19 cellular contexts compared by ENCODE assay signal in genomic region chr9:90478821-90479220, GRCh38.
A peak's percentile ranks its signal among the peaks of the same experiment; 100 is the strongest.
DNase-seq lines count a peak whose midpoint lies in the region; ATAC-seq and TF ChIP-seq lines count a peak whose summit lies in the region.
"Had no signal": no experiment of that assay in that cellular context is flagged by ENCODE, and none has a peak within 500 bp of the region (broad histone marks: within the 10 kb centered on the region; RNA-seq: fewer than 3 reads in every experiment).

No MANE protein-coding gene starts in this region.

- H3K9ac ChIP-seq in mesendoderm (ENCODE audit: low read length) (no peak overlapping the region), SK-N-SH (no peak overlapping the region)
- H3K9ac ChIP-seq: BLaER1 treated with 17β-estradiol and CSF1 and Interleukin-3, amounts not matched to agents 10 nM and 100 nM had no signal

- no peak overlapping the region for H3K4me3 ChIP-seq in GM23338
- no peak overlapping the region for H3K4me3 ChIP-seq in mesendoderm (ENCODE audit: low read length)
- no peak overlapping the region for H3K4me3 ChIP-seq in SK-N-SH (ENCODE audit: low read depth in 2 of 2, low read length in 1 of 2)
- H3K4me3 ChIP-seq: BLaER1 treated with 17β-estradiol and CSF1 and Interleukin-3, amounts not matched to agents 10 nM and 100 nM; GM12878 had no signal

- no CpG with 5 or more reads among the region's 6 CpGs for WGBS in mesendoderm (ENCODE audit: extremely low coverage, insufficient coverage, low lambda C conversion rate)
- WGBS in SK-N-SH (ENCODE audit: low lambda C conversion rate), result 30% methylated on average over 6 of the region's 6 CpGs

- H2BK15ac ChIP-seq in mesendoderm (replicated peaks; ENCODE audit: low read depth), result no peak overlapping the region

- H3K56ac ChIP-seq in mesendoderm (ENCODE audit: low read length), result no peak overlapping the region

- H2BK5ac ChIP-seq in mesendoderm (ENCODE audit: low read length), result no peak overlapping the region

- TF ChIP-seq EP300 in SK-N-SH (IDR thresholded peaks at IDR 0.05; ENCODE audit: borderline replicate concordance in 1 of 2, low read depth in 1 of 2, low read length in 1 of 2), result no peak

- H3K27ac ChIP-seq in GM23338 (ENCODE audit: low read depth) (no peak overlapping the region), mesendoderm (ENCODE audit: low read depth, low read length) (peak overlapping the region; percentile 76), SK-N-SH (ENCODE audit: low read depth in 2 of 2, low read length in 1 of 2) (no peak overlapping the region)
- H3K27ac ChIP-seq: BLaER1 treated with 17β-estradiol and CSF1 and Interleukin-3, amounts not matched to agents 10 nM and 100 nM; C4-2B had no signal

- H3K79me1 ChIP-seq in mesendoderm (ENCODE audit: low read length), result no peaks in the 10 kb centered on the region

- no peak overlapping the region for H4K8ac ChIP-seq in mesendoderm (ENCODE audit: low read depth, low read length)

- H3K9me2 ChIP-seq in GM23338 (ENCODE audit: insufficient read depth) (no peaks in the 10 kb centered on the region; the same call in 1 of the 2 replicates), SK-N-SH (no peaks in the 10 kb centered on the region)

- peaks cover 6% of the 10 kb centered on the region for H3K4me1 Mint-ChIP-seq in GM23338
- peaks cover 24% of the 10 kb centered on the region for H3K4me1 Mint-ChIP-seq in WTC11
- H3K4me1 Mint-ChIP-seq: B cell had no signal

- H3K36me3 Mint-ChIP-seq in GM23338 (ENCODE audit: low read depth) (no peaks in the 10 kb centered on the region), WTC11 (no peaks in the 10 kb centered on the region)
- H3K36me3 Mint-ChIP-seq: CD8-positive, alpha-beta T cell had no signal

- DNase-seq in GM23338 (ENCODE audit: low spot score) (peak; percentile 10), WTC11 (ENCODE audit: low spot score) (no peak), mesendoderm (peak; percentile 92), mucosa of gallbladder (ENCODE audit: low spot score) (no peak), SK-N-SH (no peak)
- DNase-seq: 8988T; ACHN; AML-193; Caco-2; Calu3; CD4-positive, alpha-beta T cell; CD8-positive, alpha-beta T cell; DMS79 treated with DMSO at 0.1 percent for 48 hours; GDM1 had no signal

- ATAC-seq in GM23338, result no peak
- ATAC-seq in WTC11, result peak; percentile 55
- no peak for ATAC-seq in HG03097 (IDR thresholded peaks at IDR 0.05; ENCODE audit: low FRiP score, unreplicated experiment)
- ATAC-seq: CD8-positive, alpha-beta T cell; GM12878 had no signal

- no peaks in the 10 kb centered on the region for H3K9me3 ChIP-seq in SK-N-SH
- H3K9me3 ChIP-seq: BLaER1 treated with 17β-estradiol and CSF1 and Interleukin-3, amounts not matched to agents 10 nM and 100 nM; Caco-2 had no signal

- H3K23ac ChIP-seq in mesendoderm (ENCODE audit: low read length), result no peak overlapping the region

- no peak for TF ChIP-seq CTCF in GM23338 (conservative IDR thresholded peaks at IDR 0.05; ENCODE audit: low read depth in 2 of 2)
- no peak for TF ChIP-seq CTCF in WTC11 (IDR thresholded peaks at IDR 0.05)
- TF ChIP-seq CTCF in SK-N-SH (IDR thresholded peaks at IDR 0.05), result no peak

- H2AFZ ChIP-seq in GM23338 (peak overlapping the region; percentile 74; the same call in 1 of the 2 replicates), SK-N-SH (ENCODE audit: low read depth) (no peak overlapping the region)

- H3K18ac ChIP-seq in mesendoderm (ENCODE audit: low read length), result peak overlapping the region; percentile 65

- H3F3A ChIP-seq in GM23338 (replicated peaks; ENCODE audit: low read depth), result no peaks in the 10 kb centered on the region
- no peaks in the 10 kb centered on the region for H3F3A ChIP-seq in SK-N-SH (replicated peaks; ENCODE audit: insufficient read depth)

- H3K9me3 Mint-ChIP-seq in GM23338, result no peaks in the 10 kb centered on the region
- no peaks in the 10 kb centered on the region for H3K9me3 Mint-ChIP-seq in WTC11
- H3K9me3 Mint-ChIP-seq: CD4-positive, alpha-beta T cell; CD8-positive, alpha-beta T cell had no signal

- H4K5ac ChIP-seq in mesendoderm (ENCODE audit: low read length), result no peak overlapping the region

- H3K79me2 ChIP-seq in GM23338 (replicated peaks; ENCODE audit: insufficient read depth), result no peaks in the 10 kb centered on the region
- no peaks in the 10 kb centered on the region for H3K79me2 ChIP-seq in mesendoderm (ENCODE audit: control insufficient read depth, insufficient read depth, low read length)
- no peaks in the 10 kb centered on the region for H3K79me2 ChIP-seq in SK-N-SH (ENCODE audit: insufficient read depth)

- H3K27me3 ChIP-seq in GM23338 (ENCODE audit: insufficient read depth) (no peaks in the 10 kb centered on the region), mesendoderm (ENCODE audit: insufficient read depth, low read length, poor library complexity) (no peaks in the 10 kb centered on the region), SK-N-SH (ENCODE audit: insufficient read depth) (no peaks in the 10 kb centered on the region)
- H3K27me3 ChIP-seq: BLaER1 treated with 17β-estradiol and CSF1 and Interleukin-3, amounts not matched to agents 10 nM and 100 nM had no signal

- CTCF ChIA-PET in WTC11 (lab: Charles Lee) (no interaction called here), SK-N-SH (lab: Yijun Ruan, JAX) (no interaction called here)

- POLR2A ChIA-PET in WTC11 (lab: Charles Lee) (interaction anchor here (0.5 to 0.6 kb wide), 2 partner anchors 78 to 109 kb away, joined by 3 read pairs; no protein-coding TSS in a partner anchor), SK-N-SH (lab: Yijun Ruan, JAX) (no interaction called here)

- H3K36me3 ChIP-seq in GM23338 (ENCODE audit: insufficient read depth), result no peaks in the 10 kb centered on the region
- no peaks in the 10 kb centered on the region for H3K36me3 ChIP-seq in mesendoderm (ENCODE audit: control insufficient read depth, insufficient read depth, low read length)
- H3K36me3 ChIP-seq in SK-N-SH (replicated peaks in 1 of 2; ENCODE audit: control insufficient read depth in 1 of 2, insufficient read depth in 2 of 2, low read length in 1 of 2), result no peaks in the 10 kb centered on the region
- H3K36me3 ChIP-seq: BLaER1 treated with 17β-estradiol and CSF1 and Interleukin-3, amounts not matched to agents 10 nM and 100 nM had no signal

- no peak overlapping the region for H3K4ac ChIP-seq in mesendoderm (ENCODE audit: low read depth, low read length)

- no peak overlapping the region for H3K4me3 Mint-ChIP-seq in GM23338
- no peak overlapping the region for H3K4me3 Mint-ChIP-seq in WTC11
- H3K4me3 Mint-ChIP-seq: B cell; CD4-positive, alpha-beta T cell; CD8-positive, alpha-beta T cell had no signal

- TF ChIP-seq RAD21 in SK-N-SH (IDR thresholded peaks at IDR 0.05; ENCODE audit: low read length), result no peak

- H4K20me1 ChIP-seq in GM23338 (replicated peaks; ENCODE audit: insufficient read depth), result no peaks in the 10 kb centered on the region
- H4K20me1 ChIP-seq in SK-N-SH (ENCODE audit: insufficient read depth), result no peaks in the 10 kb centered on the region
- H4K20me1 ChIP-seq: BLaER1 treated with 17β-estradiol and CSF1 and Interleukin-3, amounts not matched to agents 10 nM and 100 nM had no signal

- H3K27ac Mint-ChIP-seq in GM23338 (0 out of 2 replicates have a peak overlapping the region, but pooled peaks have one; percentile 27), WTC11 (no peak overlapping the region)
- H3K27ac Mint-ChIP-seq: B cell; CD4-positive, alpha-beta T cell; CD8-positive, alpha-beta T cell had no signal

- H2BK120ac ChIP-seq in mesendoderm (ENCODE audit: low read depth, low read length), result peak overlapping the region; percentile 48

- H3K4me1 ChIP-seq in GM23338 (ENCODE audit: insufficient read depth), result 0 out of 2 replicates have a peak, but pooled peaks cover 6% of the 10 kb centered on the region
- peaks cover 14% of the 10 kb centered on the region for H3K4me1 ChIP-seq in mesendoderm (ENCODE audit: control insufficient read depth, low read depth, low read length)
- no peaks in the 10 kb centered on the region; a peak in 1 of 4 replicates for H3K4me1 ChIP-seq in SK-N-SH (ENCODE audit: control insufficient read depth in 1 of 2, insufficient read depth in 2 of 2, low read depth in 1 of 2, low read length in 1 of 2)
- H3K4me1 ChIP-seq: BLaER1 treated with 17β-estradiol and CSF1 and Interleukin-3, amounts not matched to agents 10 nM and 100 nM; Caco-2 had no signal

- H2AK5ac ChIP-seq in mesendoderm (ENCODE audit: low read length), result no peak overlapping the region

- peaks cover 1% of the 10 kb centered on the region for H3K27me3 Mint-ChIP-seq in GM23338 (ENCODE audit: insufficient read depth, low read depth, poor library complexity)
- no peaks in the 10 kb centered on the region; the same call in 1 of the 2 replicates for H3K27me3 Mint-ChIP-seq in WTC11 (ENCODE audit: low read depth)

- H3K4me2 ChIP-seq in GM23338, result no peak overlapping the region
- H3K4me2 ChIP-seq in mesendoderm (ENCODE audit: low read length), result no peak overlapping the region
- H3K4me2 ChIP-seq in SK-N-SH, result no peak overlapping the region
- H3K4me2 ChIP-seq: BLaER1 treated with 17β-estradiol and CSF1 and Interleukin-3, amounts not matched to agents 10 nM and 100 nM had no signal

TF ChIP-seq in GM23338, 12 proteins besides CTCF, POLR2A, EP300 and RAD21 (continues in another document):
- TF ChIP-seq ZNF331 (CRISPR knock-in tag; IDR thresholded peaks at IDR 0.05; ENCODE audit: low read depth), result no peak
- no peak for TF ChIP-seq POLR2AphosphoS5 (IDR thresholded peaks at IDR 0.05; ENCODE audit: low read depth)
- no peak for TF ChIP-seq EZH2 (IDR thresholded peaks at IDR 0.05; ENCODE audit: low read depth, unreplicated experiment)
- TF ChIP-seq STAT1 (IDR thresholded peaks at IDR 0.05; ENCODE audit: unreplicated experiment), result no peak
- no peak for TF ChIP-seq EZH2phosphoT487 (IDR thresholded peaks at IDR 0.05; ENCODE audit: unreplicated experiment)

TF ChIP-seq in WTC11, 78 proteins besides CTCF, POLR2A, EP300 and RAD21 (continues in another document):
- TF ChIP-seq SMAD4 (CRISPR knock-in tag; IDR thresholded peaks at IDR 0.05), result no peak
- TF ChIP-seq, protein P1, sequence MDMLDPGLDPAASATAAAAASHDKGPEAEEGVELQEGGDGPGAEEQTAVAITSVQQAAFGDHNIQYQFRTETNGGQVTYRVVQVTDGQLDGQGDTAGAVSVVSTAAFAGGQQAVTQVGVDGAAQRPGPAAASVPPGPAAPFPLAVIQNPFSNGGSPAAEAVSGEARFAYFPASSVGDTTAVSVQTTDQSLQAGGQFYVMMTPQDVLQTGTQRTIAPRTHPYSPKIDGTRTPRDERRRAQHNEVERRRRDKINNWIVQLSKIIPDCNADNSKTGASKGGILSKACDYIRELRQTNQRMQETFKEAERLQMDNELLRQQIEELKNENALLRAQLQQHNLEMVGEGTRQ (CRISPR knock-in tag; IDR thresholded peaks at IDR 0.05), result no peak

TF ChIP-seq in SK-N-SH, 30 proteins besides CTCF, POLR2A, EP300 and RAD21 (continues in another document):
- TF ChIP-seq GATA2 (CRISPR knock-in tag; IDR thresholded peaks at IDR 0.05) (no peak), SMC3 (IDR thresholded peaks at IDR 0.05; ENCODE audit: low read depth, low read length) (no peak), TAF1 (IDR thresholded peaks at IDR 0.05; ENCODE audit: borderline replicate concordance, low read depth, low read length) (no peak), FOXM1 (IDR thresholded peaks at IDR 0.05; ENCODE audit: low read depth) (no peak), FOSL2 (IDR thresholded peaks at IDR 0.05; ENCODE audit: borderline replicate concordance, low read depth) (no peak), MEF2A (IDR thresholded peaks at IDR 0.05; ENCODE audit: borderline replicate concordance, low read depth) (no peak), TCF12 (IDR thresholded peaks at IDR 0.05) (no peak), ELF1 (IDR thresholded peaks at IDR 0.05) (no peak)

Comparison
In these comparisons a context has a peak if more than half of its experiments do, and no peak if none do; other contexts are left out.
1. DNase-seq: peak in GM23338 (single experiment) and mesendoderm (single experiment); none in WTC11 (single experiment), mucosa of gallbladder (single experiment) and SK-N-SH (single experiment).